Comparison of ENCODE assay signal across 16 cellular contexts in the genomic region with DNA sequence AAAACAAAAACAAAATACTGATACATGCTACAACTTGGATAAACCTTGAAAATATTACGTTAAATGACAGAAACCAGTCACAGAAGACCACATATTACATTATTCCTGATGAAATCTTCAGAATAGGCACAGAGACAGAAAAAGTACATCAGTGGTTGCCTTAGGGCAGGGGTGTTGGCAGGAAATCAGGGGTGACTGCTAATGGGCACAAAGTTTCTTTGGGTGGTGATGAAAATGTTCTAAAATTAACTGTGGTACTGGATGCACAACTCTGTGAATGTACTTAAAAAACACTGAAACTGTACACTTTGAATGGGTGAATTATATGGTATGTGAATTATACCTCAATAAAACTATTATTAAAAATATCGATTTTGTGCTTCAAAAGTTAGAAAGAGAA. TPM values are rescaled to one million over a fixed set of nuclear protein-coding genes. Genes with fewer than 3 reads are reported as not detected.
DNase-seq lines count a peak whose midpoint lies in the region; ATAC-seq and TF ChIP-seq lines count a peak whose summit lies in the region.
"Had no signal": no experiment of that assay in that cellular context is flagged by ENCODE, and none has a peak within 500 bp of the region (broad histone marks: within the 10 kb centered on the region; RNA-seq: fewer than 3 reads in every experiment).

No MANE protein-coding gene starts in this region.

- H3K36me3 ChIP-seq in left ventricle myocardium inferior: no peaks in the 10 kb centered on the region
- H3K36me3 ChIP-seq in adrenal gland (replicated peaks in 1 of 2): peaks cover 0 to 6% of the 10 kb centered on the region in 2 donors

- TF ChIP-seq CTCF in left ventricle myocardium inferior (IDR thresholded peaks at IDR 0.05; ENCODE audit: borderline replicate concordance) (no peak), foreskin fibroblast (IDR thresholded peaks at IDR 0.05; ENCODE audit: low read depth, low read length) (no peak), adrenal gland (IDR thresholded peaks at IDR 0.05) (no peak)

- H3K27me3 ChIP-seq in left ventricle myocardium inferior (ENCODE audit: low read depth) (no peaks in the 10 kb centered on the region), adrenal gland (no peaks in the 10 kb centered on the region)
- H3K27me3 ChIP-seq: BE2C had no signal

- H3K9me3 ChIP-seq in left ventricle myocardium inferior (replicated peaks) (no peaks in the 10 kb centered on the region), adrenal gland (replicated peaks in 1 of 3) (no peaks in the 10 kb centered on the region)
- H3K9me3 ChIP-seq: A549, BE2C had no signal

- peak overlapping the region; percentile 60 for H3K27ac ChIP-seq in left ventricle myocardium inferior (replicated peaks)
- peak overlapping the region; percentile 71 for H3K27ac ChIP-seq in epithelial cell of prostate
- H3K27ac ChIP-seq in adrenal gland: no peak overlapping the region
- H3K27ac ChIP-seq: A549, C4-2B had no signal

- no peak for TF ChIP-seq POLR2A in adrenal gland (IDR thresholded peaks at IDR 0.05)

- DNase-seq in left ventricle myocardium inferior (no peak), Right ventricle myocardium inferior (ENCODE audit: missing footprints) (no peak), M059J (ENCODE audit: low read depth) (peak; percentile 26), epithelial cell of prostate (ENCODE audit: low read depth, low spot score) (no peak), foreskin fibroblast (no peak), adrenal gland (no peak)
- DNase-seq in activated CD8-positive, alpha-beta memory T cell treated with anti-CD3 and anti-CD28 coated beads, Interleukin-2, amount 50 U/mL, for 4 hours: no peak
- DNase-seq: BE2C; CD4-positive, alpha-beta memory T cell; DMS153; DMS79 treated with DMSO at 0.1 percent for 48 hours; GDM1; GOT3; H9 had no signal

- no peak for ATAC-seq in Right ventricle myocardium inferior
- ATAC-seq: A549 had no signal

- H3K4me3 ChIP-seq in left ventricle myocardium inferior (no peak overlapping the region), foreskin fibroblast (ENCODE audit: low read depth in 1 of 2, low read length in 2 of 2) (no peak overlapping the region), adrenal gland (no peak overlapping the region)
- H3K4me3 ChIP-seq: A549 had no signal

- H3K4me1 ChIP-seq in left ventricle myocardium inferior: peaks cover 99% of the 10 kb centered on the region
- H3K4me1 ChIP-seq in adrenal gland (replicated peaks in 1 of 2): peaks cover 0 to 17% of the 10 kb centered on the region in 2 donors
- H3K4me1 ChIP-seq: BE2C had no signal

- whole genome bisulfite sequencing in adrenal gland, 4 donors: 88 to 95% (median 92%) methylated on average over 2 of the region's 2 CpGs

- intact Hi-C loops in left ventricle myocardium inferior (cut with micrococcal nuclease): no loop called here
- intact Hi-C loops in Right ventricle myocardium inferior (cut with DNase I): no loop called here
- intact Hi-C loops in adrenal gland (cut with DNase I): no loop called here

RNA-seq across cellular contexts. Expression of a gene that starts 16.6 kb away (rescaled TPM):
- total RNA-seq in left ventricle myocardium inferior (142 TPM), Right ventricle myocardium inferior (135 TPM), adrenal gland (100 to 1,000 TPM in 4 of 8 donors, 10 to 100 TPM in 4; 76.8 to 134 (median 104) TPM)
- total RNA-seq in M059J (2014; rRNA removed; shearing (Covaris generic)): 68.7 and 124 TPM in 2 replicates
- polyA plus RNA-seq in adrenal gland: 100 to 1,000 TPM in 1 of 3 donors, 10 to 100 TPM in 2; 26.8 to 113 (median 26.9) TPM

RNA-seq across cellular contexts. Expression of a gene that starts 56.9 kb away (rescaled TPM):
- total RNA-seq in left ventricle myocardium inferior: 11.4 TPM
- total RNA-seq in Right ventricle myocardium inferior: 12.1 TPM
- 0.98 and 2.4 TPM in 2 replicates for total RNA-seq in M059J (2014; rRNA removed; shearing (Covaris generic))
- 10 to 100 TPM in 1 of 8 donors, 1 to 10 TPM in 7; 2.4 to 10.0 (median 4.9) TPM for total RNA-seq in adrenal gland
- 1 to 10 TPM in 2 of 3 donors, under 1 TPM in 1; 0.81 to 3.5 (median 1.0) TPM for polyA plus RNA-seq in adrenal gland

Comparison
In these comparisons a context has a peak if more than half of its experiments do, and no peak if none do; other contexts are left out.
1. H3K27ac ChIP-seq: peak in left ventricle myocardium inferior (single experiment) and epithelial cell of prostate (single experiment); none in adrenal gland (0 of 5).